Comparison of ENCODE assay signal across 8 cellular contexts in genomic region chr3:33131328-33132018, GRCh38. TPM values are rescaled to one million over a fixed set of nuclear protein-coding genes. Genes with fewer than 3 reads are reported as not detected.
DNase-seq lines count a peak whose midpoint lies in the region; ATAC-seq and TF ChIP-seq lines count a peak whose summit lies in the region.

No MANE protein-coding gene starts in this region.

- TF ChIP-seq RAD21 in neural cell (conservative IDR thresholded peaks at IDR 0.05) = peak; percentile 88

- POLR2A ChIA-PET in CD4-positive, alpha-beta memory T cell (lab: Charles Lee; ENCODE audit: partially characterized antibody) = interaction anchor here (1.0 to 1.1 kb wide), 3 partner anchors 17 to 184 kb away, joined by 3 to 5 read pairs (median 4); partner anchors contain the start of gene CRTAP
- POLR2A ChIA-PET in activated CD4-positive, alpha-beta T cell treated with anti-CD3 and anti-CD28 coated beads, Interleukin-2, amount 10 ng/mL, durations not matched to agents 7 days and 5 days (lab: Charles Lee) = interaction anchor here (0.6 kb wide), 2 partner anchors 9 to 22 kb away, joined by 4 to 6 read pairs; no protein-coding TSS in a partner anchor

- H3K4me1 ChIP-seq in CD4-positive, alpha-beta memory T cell (ENCODE audit: insufficient read depth, low read length) = no peaks in the 10 kb centered on the region

- no peaks in the 10 kb centered on the region for H3F3A ChIP-seq in neural cell (ENCODE audit: insufficient read depth, low read length, poor library complexity, severe bottlenecking)

- H3K9ac ChIP-seq in neural cell (ENCODE audit: low read length) = no peak overlapping the region

- no peaks in the 10 kb centered on the region for H3K79me2 ChIP-seq in neural cell (replicated peaks; ENCODE audit: insufficient read depth, low read length)

- no peak overlapping the region for H3K4me3 Mint-ChIP-seq in CD4-positive, alpha-beta memory T cell
- H3K4me3 Mint-ChIP-seq in activated CD4-positive, alpha-beta T cell treated with anti-CD3 and anti-CD28 coated beads, Interleukin-2, amount 10 ng/mL, durations not matched to agents 7 days and 5 days = no peak overlapping the region

- H3K27me3 Mint-ChIP-seq in CD4-positive, alpha-beta memory T cell = no peaks in the 10 kb centered on the region
- H3K27me3 Mint-ChIP-seq in activated CD4-positive, alpha-beta T cell treated with anti-CD3 and anti-CD28 coated beads, Interleukin-2, amount 10 ng/mL, durations not matched to agents 7 days and 5 days = no peaks in the 10 kb centered on the region

- H3K27ac ChIP-seq in CD4-positive, alpha-beta memory T cell (ENCODE audit: low read depth, low read length) = no peak overlapping the region
- no peak overlapping the region for H3K27ac ChIP-seq in neural cell (ENCODE audit: low read length)

- no peaks in the 10 kb centered on the region for H3K9me2 ChIP-seq in neural cell (ENCODE audit: insufficient read depth, low read length)

- H3K36me3 Mint-ChIP-seq in CD4-positive, alpha-beta memory T cell = peaks cover 22 to 50% of the 10 kb centered on the region in 2 donors
- H3K36me3 Mint-ChIP-seq in activated CD4-positive, alpha-beta T cell treated with anti-CD3 and anti-CD28 coated beads, Interleukin-2, amount 10 ng/mL, durations not matched to agents 7 days and 5 days (ENCODE audit: low read depth) = peaks cover 14% of the 10 kb centered on the region

- intact Hi-C loops in CD4-positive, alpha-beta memory T cell (cut with micrococcal nuclease) = loop anchor here (1.0 kb wide), 5 partner anchors 17 to 656 kb away; partner anchors contain the start of gene CRTAP

- CTCF ChIA-PET in CD4-positive, alpha-beta memory T cell (lab: Charles Lee; ENCODE audit: partially characterized antibody) = interaction anchor here (0.5 to 8.2 kb wide), 45 partner anchors 9 to 741 kb away, joined by 3 to 70 read pairs (median 5); partner anchors contain the start of genes CCR4, CRTAP and PDCD6IP
- CTCF ChIA-PET in activated CD4-positive, alpha-beta T cell treated with anti-CD3 and anti-CD28 coated beads, Interleukin-2, amount 10 ng/mL, durations not matched to agents 7 days and 5 days (lab: Charles Lee) = interaction anchor here (0.6 to 2.0 kb wide), 15 partner anchors 10 to 659 kb away, joined by 3 to 14 read pairs (median 5); no protein-coding TSS in a partner anchor

- H3K4me3 ChIP-seq in CD4-positive, alpha-beta memory T cell (ENCODE audit: low read length in 2 of 2) = no peak overlapping the region
- H3K4me3 ChIP-seq in neural cell (ENCODE audit: low read length) = no peak overlapping the region

- peaks cover 25% of the 10 kb centered on the region for H3K36me3 ChIP-seq in CD4-positive, alpha-beta memory T cell (ENCODE audit: insufficient read depth, low read length)
- H3K36me3 ChIP-seq in neural cell (ENCODE audit: insufficient read depth, low read length) = no peaks in the 10 kb centered on the region

- peaks cover 0 to 8% (median 5%) of the 10 kb centered on the region in 4 donors for H3K4me1 Mint-ChIP-seq in CD4-positive, alpha-beta memory T cell
- H3K4me1 Mint-ChIP-seq in activated CD4-positive, alpha-beta T cell treated with anti-CD3 and anti-CD28 coated beads, Interleukin-2, amount 10 ng/mL, durations not matched to agents 7 days and 5 days = peaks cover 18% of the 10 kb centered on the region

- no peaks in the 10 kb centered on the region for H4K20me1 ChIP-seq in neural cell (ENCODE audit: insufficient read depth)

- TF ChIP-seq CTCF in neural cell (IDR thresholded peaks at IDR 0.05; ENCODE audit: poor library complexity, severe bottlenecking) = peak; percentile 92

- ATAC-seq in GM18909 (IDR thresholded peaks at IDR 0.05; ENCODE audit: poor library complexity, unreplicated experiment) (peak; percentile 83), HG03135 (IDR thresholded peaks at IDR 0.05; ENCODE audit: unreplicated experiment) (peak; percentile 75), HG02840 (IDR thresholded peaks at IDR 0.05; ENCODE audit: low FRiP score, unreplicated experiment) (no peak)

- no peaks in the 10 kb centered on the region for H3K9me3 ChIP-seq in CD4-positive, alpha-beta memory T cell (ENCODE audit: control insufficient read depth in 1 of 2, low read length in 2 of 2)
- no peaks in the 10 kb centered on the region for H3K9me3 ChIP-seq in neural cell (ENCODE audit: low read length)

- no peak overlapping the region for H3K27ac Mint-ChIP-seq in CD4-positive, alpha-beta memory T cell
- no peak overlapping the region for H3K27ac Mint-ChIP-seq in activated CD4-positive, alpha-beta T cell treated with anti-CD3 and anti-CD28 coated beads, Interleukin-2, amount 10 ng/mL, durations not matched to agents 7 days and 5 days

- peak in 4 of 5 donors; percentile 31 to 40 (median 35) for DNase-seq in CD4-positive, alpha-beta memory T cell
- DNase-seq in NCI-H226 (peak; percentile 47), fibroblast of peridontal ligament (ENCODE audit: extremely low read depth) (peak; percentile 78)
- peak; percentile 58 for DNase-seq in activated CD4-positive, alpha-beta T cell treated with anti-CD3 and anti-CD28 coated beads, Interleukin-2, amount 10 ng/mL, durations not matched to agents 7 days and 5 days

- H3K27me3 ChIP-seq in CD4-positive, alpha-beta memory T cell (ENCODE audit: insufficient read depth, low read length) = no peaks in the 10 kb centered on the region
- no peaks in the 10 kb centered on the region for H3K27me3 ChIP-seq in neural cell (ENCODE audit: insufficient read depth, low read depth, low read length)

- no peaks in the 10 kb centered on the region for H3K9me3 Mint-ChIP-seq in CD4-positive, alpha-beta memory T cell
- H3K9me3 Mint-ChIP-seq in activated CD4-positive, alpha-beta T cell treated with anti-CD3 and anti-CD28 coated beads, Interleukin-2, amount 10 ng/mL, durations not matched to agents 7 days and 5 days = no peaks in the 10 kb centered on the region

- no peak for TF ChIP-seq EP300 in neural cell (conservative IDR thresholded peaks at IDR 0.05; ENCODE audit: poor library complexity, severe bottlenecking)

- no peak overlapping the region for H2AFZ ChIP-seq in neural cell (ENCODE audit: low read depth, low read length)

- no peak overlapping the region for H3K4me2 ChIP-seq in neural cell (ENCODE audit: low read length)

TF ChIP-seq in neural cell, 6 proteins besides CTCF, POLR2A, EP300 and RAD21:
- peak; percentile 91 for TF ChIP-seq SMC3 (conservative IDR thresholded peaks at IDR 0.05; ENCODE audit: poor library complexity)
- no peak for TF ChIP-seq MXI1 (conservative IDR thresholded peaks at IDR 0.05; ENCODE audit: poor library complexity, severe bottlenecking)

RNA-seq across cellular contexts. Expression of gene CRTAP, which starts 17.7 kb away (rescaled TPM):
- 10 to 100 TPM; 75.4 to 84.4 TPM for total RNA-seq in CD4-positive, alpha-beta memory T cell
- 100 to 1,000 TPM in 1 of 2 donors, 10 to 100 TPM in 1; 100.0 to 109 TPM for polyA plus RNA-seq in CD4-positive, alpha-beta memory T cell
- total RNA-seq in activated CD4-positive, alpha-beta T cell treated with anti-CD3 and anti-CD28 coated beads, Interleukin-2, amount 10 ng/mL, durations not matched to agents 7 days and 5 days = 10 to 100 TPM; 38.8 to 39.3 TPM
- polyA plus RNA-seq in neural cell = 7.1 and 9.2 TPM in 2 replicates
- polyA minus RNA-seq in neural cell = 4.4 and 9.0 TPM in 2 replicates

RNA-seq across cellular contexts. Expression of gene GLB1, which starts 34.5 kb away (rescaled TPM):
- 10 to 100 TPM; 45.8 to 47.0 TPM for total RNA-seq in CD4-positive, alpha-beta memory T cell
- 10 to 100 TPM; 43.6 to 46.8 TPM for polyA plus RNA-seq in CD4-positive, alpha-beta memory T cell
- 10 to 100 TPM; 45.4 to 46.5 TPM for total RNA-seq in activated CD4-positive, alpha-beta T cell treated with anti-CD3 and anti-CD28 coated beads, Interleukin-2, amount 10 ng/mL, durations not matched to agents 7 days and 5 days
- 25.4 and 26.0 TPM in 2 replicates for polyA plus RNA-seq in neural cell
- 21.8 and 21.9 TPM in 2 replicates for polyA minus RNA-seq in neural cell

RNA-seq across cellular contexts. Expression of gene TMPPE, which starts 34.5 kb away (rescaled TPM):
- 10 to 100 TPM; 12.9 to 13.6 TPM for total RNA-seq in CD4-positive, alpha-beta memory T cell
- polyA plus RNA-seq in CD4-positive, alpha-beta memory T cell = 1 to 10 TPM in 1 of 2 donors, under 1 TPM in 1; 0.50 to 1.9 TPM
- total RNA-seq in activated CD4-positive, alpha-beta T cell treated with anti-CD3 and anti-CD28 coated beads, Interleukin-2, amount 10 ng/mL, durations not matched to agents 7 days and 5 days = 10 to 100 TPM; 13.4 to 14.3 TPM
- polyA plus RNA-seq in neural cell = 0.26 and 1.2 TPM in 2 replicates
- 6.1 and 7.1 TPM in 2 replicates for polyA minus RNA-seq in neural cell
